ENCODE assay signal across 32 cellular contexts in the genomic region with DNA sequence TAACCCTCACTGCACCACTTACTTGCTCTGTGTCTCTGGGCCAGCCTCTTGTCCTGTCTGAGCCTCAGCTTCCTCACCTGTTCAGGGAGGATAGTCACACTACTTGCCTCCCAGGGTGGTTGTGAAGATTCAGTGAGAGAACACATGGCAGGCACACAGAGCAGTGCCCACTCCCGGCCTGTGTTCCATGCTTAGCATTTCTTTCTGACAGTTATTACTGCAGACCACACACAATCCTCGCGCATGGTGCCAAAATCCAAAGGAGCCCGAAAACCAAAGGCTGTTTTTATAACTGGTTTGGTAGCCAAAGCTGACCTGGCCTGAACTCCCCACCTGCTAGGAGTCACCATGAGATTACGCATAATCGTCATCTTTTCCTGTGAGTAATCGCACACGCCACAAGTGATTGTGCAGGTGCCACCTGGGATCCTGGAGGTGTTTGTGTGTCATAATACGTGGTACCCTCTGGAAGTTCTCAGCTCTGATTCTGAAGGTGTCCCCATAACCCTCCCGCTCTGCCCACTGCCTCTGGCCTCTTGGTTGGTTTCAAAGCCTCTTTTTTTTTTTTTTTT.
DNase-seq lines count a peak whose midpoint lies in the region; ATAC-seq, FAIRE-seq and TF ChIP-seq lines count a peak whose summit lies in the region.
"Had no signal": no experiment of that assay in that cellular context is flagged by ENCODE, and none has a peak within 500 bp of the region (broad histone marks: within the 10 kb centered on the region; RNA-seq: fewer than 3 reads in every experiment).

No MANE protein-coding gene starts in this region.

- H3K36me3 Mint-ChIP-seq in activated T-cell treated with anti-CD3 and anti-CD28 coated beads, Interleukin-2, amount 50 U/mL, for 24 hours (ENCODE audit: low read depth), result peaks cover 74% of the 10 kb centered on the region
- peaks cover 23% of the 10 kb centered on the region for H3K36me3 Mint-ChIP-seq in activated T-cell treated with anti-CD3 and anti-CD28 coated beads, Interleukin-2, amount 50 U/mL, for 4 hours (ENCODE audit: insufficient read depth)

- H4K20me1 ChIP-seq in GM12878 (ENCODE audit: control insufficient read depth, insufficient read depth), result no peaks in the 10 kb centered on the region
- H4K20me1 ChIP-seq in HepG2 (ENCODE audit: insufficient read depth, low read length), result no peaks in the 10 kb centered on the region
- no peaks in the 10 kb centered on the region for H4K20me1 ChIP-seq in GM23248 (ENCODE audit: insufficient read depth)

- H3K4me2 ChIP-seq in GM12878 (ENCODE audit: control insufficient read depth, insufficient read depth) (no peak overlapping the region), HepG2 (ENCODE audit: low read depth, low read length) (no peak overlapping the region), GM23248 (ENCODE audit: unreplicated experiment) (no peak overlapping the region)
- H3K4me2 ChIP-seq: A549 had no signal

- TF ChIP-seq POLR2A in GM12878 (IDR thresholded peaks at IDR 0.05; ENCODE audit: low read depth, low read length), result peak; percentile 30; the same call in 1 of the 2 replicates
- TF ChIP-seq POLR2A in HepG2 (IDR thresholded peaks at IDR 0.05; ENCODE audit: insufficient read depth in 1 of 2, low read depth in 2 of 2, low read length in 2 of 2), result no peak

- H3K4me3 ChIP-seq in GM12878, result no peak overlapping the region
- H3K4me3 ChIP-seq in HepG2 (replicated peaks in 1 of 3; ENCODE audit: insufficient read depth in 1 of 3, low read depth in 2 of 3, low read length in 3 of 3), result no peak overlapping the region
- no peak overlapping the region for H3K4me3 ChIP-seq in MG63
- H3K4me3 ChIP-seq in GM23248, result no peak overlapping the region
- H3K4me3 ChIP-seq: A549, ascending aorta, skin epidermis had no signal

- H3K27me3 Mint-ChIP-seq in activated T-cell treated with anti-CD3 and anti-CD28 coated beads, Interleukin-2, amount 50 U/mL, for 24 hours, result no peaks in the 10 kb centered on the region
- no peaks in the 10 kb centered on the region for H3K27me3 Mint-ChIP-seq in activated T-cell treated with anti-CD3 and anti-CD28 coated beads, Interleukin-2, amount 50 U/mL, for 4 hours (ENCODE audit: low read depth)
- H3K27me3 Mint-ChIP-seq: B cell, naive B cell had no signal

- no peaks in the 10 kb centered on the region for H3K4me1 ChIP-seq in GM12878 (ENCODE audit: control insufficient read depth, insufficient read depth, low read length)
- peaks cover 9% of the 10 kb centered on the region for H3K4me1 ChIP-seq in HepG2 (ENCODE audit: insufficient read depth, low read length)
- H3K4me1 ChIP-seq in GM23248 (ENCODE audit: insufficient read depth), result no peaks in the 10 kb centered on the region
- H3K4me1 ChIP-seq: A549, ascending aorta, foreskin keratinocyte had no signal

- H3K36me3 ChIP-seq in GM12878 (ENCODE audit: control insufficient read depth in 2 of 2, insufficient read depth in 2 of 2, low read length in 1 of 2) (peaks cover 15 to 36% of the 10 kb centered on the region in 2 experiments), HepG2 (replicated peaks in 1 of 2; ENCODE audit: control insufficient read depth in 1 of 2, insufficient read depth in 2 of 2, low read length in 2 of 2) (no peaks in the 10 kb centered on the region), MG63 (no peaks in the 10 kb centered on the region; the same call in 1 of the 2 replicates), GM23248 (ENCODE audit: low read depth) (peaks cover 12% of the 10 kb centered on the region; the same call in 1 of the 2 replicates)
- H3K36me3 ChIP-seq: WERI-Rb-1 had no signal

- H3K27ac ChIP-seq in GM12878 (ENCODE audit: control insufficient read depth, insufficient read depth) (no peak overlapping the region), HepG2 (ENCODE audit: extremely low read length, insufficient read depth, low read length) (no peak overlapping the region), GM23248 (no peak overlapping the region)
- H3K27ac ChIP-seq: A549, ascending aorta, foreskin keratinocyte, skin epidermis, WERI-Rb-1 had no signal

- no peaks in the 10 kb centered on the region for H3F3A ChIP-seq in GM23248 (ENCODE audit: insufficient read depth)

- no peak overlapping the region for H3K4me3 Mint-ChIP-seq in activated T-cell treated with anti-CD3 and anti-CD28 coated beads, Interleukin-2, amount 50 U/mL, for 24 hours
- no peak overlapping the region for H3K4me3 Mint-ChIP-seq in activated T-cell treated with anti-CD3 and anti-CD28 coated beads, Interleukin-2, amount 50 U/mL, for 4 hours
- H3K4me3 Mint-ChIP-seq: B cell had no signal

- CTCF ChIA-PET in GM12878 (lab: Yijun Ruan, JAX), result interaction anchor here (1.1 kb wide), 1 partner anchor 98 kb away, joined by 3 read pairs; no protein-coding TSS in a partner anchor
- CTCF ChIA-PET in HepG2 (lab: Yijun Ruan, JAX; ENCODE audit: low intra/inter-chr PET ratio, low total read pairs), result no interaction called here

- WGBS in GM12878 (ENCODE audit: insufficient coverage, insufficient replicate concordance, low lambda C conversion rate, missing lambda C conversion rate), result 92% methylated on average over 10 of the region's 10 CpGs
- 95% methylated on average over 10 of the region's 10 CpGs for WGBS in HepG2 (ENCODE audit: low lambda C conversion rate)
- 86 to 88% methylated on average over 10 of the region's 10 CpGs for WGBS in GM23248 (ENCODE audit: low coverage in 1 of 2, low lambda C conversion rate in 2 of 2, missing lambda C conversion rate in 2 of 2), 2 experiments

- TF ChIP-seq RAD21 in GM12878 (IDR thresholded peaks at IDR 0.05; ENCODE audit: insufficient read depth, low read depth, low read length), result no peak
- TF ChIP-seq RAD21 in HepG2 (CRISPR knock-in tag; IDR thresholded peaks at IDR 0.05), result no peak

- TSS peak; percentile 54 for BruUV-seq in GM12878 (replicated peaks; lab: Mats Ljungman, UMichigan)
- no TSS peak for BruUV-seq in HepG2 (replicated peaks; lab: Mats Ljungman, UMichigan)

- H3K4me1 Mint-ChIP-seq in activated T-cell treated with anti-CD3 and anti-CD28 coated beads, Interleukin-2, amount 50 U/mL, for 24 hours (ENCODE audit: low read depth), result peaks cover 10% of the 10 kb centered on the region
- H3K4me1 Mint-ChIP-seq in activated T-cell treated with anti-CD3 and anti-CD28 coated beads, Interleukin-2, amount 50 U/mL, for 4 hours (ENCODE audit: low read depth), result peaks cover 6% of the 10 kb centered on the region
- H3K4me1 Mint-ChIP-seq: B cell had no signal

- FAIRE-seq in GM12878 (lab: Jason Lieb, UNC) (no peak), HepG2 (lab: Jason Lieb, UNC) (no peak)
- FAIRE-seq: A549 had no signal

- H3K9ac ChIP-seq in GM12878 (ENCODE audit: control insufficient read depth, insufficient read depth, low read length) (no peak overlapping the region), HepG2 (ENCODE audit: insufficient read depth, low read depth, low read length) (no peak overlapping the region), GM23248 (no peak overlapping the region)

- RAD21 ChIA-PET in GM12878 (lab: Charles Lee; ENCODE audit: unreplicated experiment), result no interaction called here

- TF ChIP-seq CTCF in GM12878 (IDR thresholded peaks at IDR 0.05 in 2 of 3, conservative IDR thresholded peaks at IDR 0.05 in 1 of 3; ENCODE audit: control insufficient read depth in 2 of 3, extremely low read depth in 1 of 3, insufficient read depth in 1 of 3, low read depth in 3 of 3, low read length in 3 of 3) (no peak), HepG2 (CRISPR knock-in tag; IDR thresholded peaks at IDR 0.05) (no peak)

- intact Hi-C loops in GM12878 (cut with micrococcal nuclease; ENCODE audit: unreplicated experiment) (no loop called here), HepG2 (cut with micrococcal nuclease; ENCODE audit: unreplicated experiment) (no loop called here)

- no peak overlapping the region for H2AFZ ChIP-seq in GM12878 (ENCODE audit: control insufficient read depth, low read depth, low read length)
- H2AFZ ChIP-seq in HepG2 (ENCODE audit: low read length), result no peak overlapping the region
- H2AFZ ChIP-seq in GM23248, result no peak overlapping the region

- H3K27me3 ChIP-seq in GM12878 (replicated peaks in 1 of 2; ENCODE audit: control insufficient read depth in 2 of 2, insufficient read depth in 2 of 2, low read length in 1 of 2) (no peaks in the 10 kb centered on the region), HepG2 (ENCODE audit: control insufficient read depth in 1 of 2, insufficient read depth in 2 of 2, low read length in 2 of 2) (no peaks in the 10 kb centered on the region), MG63 (no peaks in the 10 kb centered on the region), GM23248 (replicated peaks; ENCODE audit: insufficient read depth) (no peaks in the 10 kb centered on the region)
- H3K27me3 ChIP-seq: ascending aorta, foreskin keratinocyte had no signal

- no peaks in the 10 kb centered on the region for H3K9me2 ChIP-seq in GM23248 (ENCODE audit: insufficient read depth)

- no peaks in the 10 kb centered on the region for H3K9me3 Mint-ChIP-seq in activated T-cell treated with anti-CD3 and anti-CD28 coated beads, Interleukin-2, amount 50 U/mL, for 24 hours
- no peaks in the 10 kb centered on the region for H3K9me3 Mint-ChIP-seq in activated T-cell treated with anti-CD3 and anti-CD28 coated beads, Interleukin-2, amount 50 U/mL, for 4 hours

- H3K9me3 ChIP-seq in GM12878 (replicated peaks; ENCODE audit: control insufficient read depth, insufficient read depth, low read length) (no peaks in the 10 kb centered on the region), HepG2 (ENCODE audit: low read length) (no peaks in the 10 kb centered on the region), MG63 (no peaks in the 10 kb centered on the region), GM23248 (ENCODE audit: low read depth) (no peaks in the 10 kb centered on the region)
- H3K9me3 ChIP-seq: A549, ascending aorta, Caco-2 had no signal

- in situ Hi-C loops in G401 (cut with HindIII; ENCODE audit: low sequenced_read_pairs), result no loop called here
- in situ Hi-C loops in GM12878 (cut with MboI), result no loop called here
- in situ Hi-C loops in HepG2 (cut with HindIII; ENCODE audit: extremely low pct_ligation_motif_present, low pct_unique_long_range_greater_than_20kb), result no loop called here
- in situ Hi-C loops in GM23248 (cut with MboI), result no loop called here

- no peak for TF ChIP-seq EP300 in GM12878 (IDR thresholded peaks at IDR 0.05; ENCODE audit: borderline replicate concordance in 1 of 2, control insufficient read depth in 1 of 2, low read depth in 2 of 2, low read length in 2 of 2)
- no peak for TF ChIP-seq EP300 in HepG2 (IDR thresholded peaks at IDR 0.05; ENCODE audit: low read depth in 2 of 2, low read length in 2 of 2)
- no peak for TF ChIP-seq EP300 in HepG2 (CRISPR knock-in tag; IDR thresholded peaks at IDR 0.05; ENCODE audit: borderline replicate concordance)

- POLR2A ChIA-PET in GM12878 (lab: Charles Lee), result interaction anchor here (0.6 kb wide), 2 partner anchors 10 to 28 kb away, joined by 3 read pairs; no protein-coding TSS in a partner anchor
- POLR2A ChIA-PET in HepG2 (lab: Yijun Ruan, JAX), result interaction anchor here (0.5 kb wide), 1 partner anchor 155 kb away, joined by 4 read pairs; no protein-coding TSS in a partner anchor

- no peaks in the 10 kb centered on the region for H3K79me2 ChIP-seq in GM12878 (ENCODE audit: control insufficient read depth, insufficient read depth, low read length)
- no peaks in the 10 kb centered on the region for H3K79me2 ChIP-seq in HepG2 (ENCODE audit: insufficient read depth, low read length)
- H3K79me2 ChIP-seq in GM23248 (ENCODE audit: insufficient read depth), result no peaks in the 10 kb centered on the region

- no peak for ATAC-seq in activated T-cell treated with anti-CD3 and anti-CD28 coated beads, Interleukin-2, amount 50 U/mL, for 4 hours
- ATAC-seq in GM12878 (no peak), HepG2 (no peak), GM19328 (IDR thresholded peaks at IDR 0.05; ENCODE audit: unreplicated experiment) (no peak)
- ATAC-seq: A549, esophagus mucosa, foreskin keratinocyte, left lobe of liver had no signal

- SMC1A ChIA-PET in GM12878 (lab: Charles Lee; ENCODE audit: uncharacterized antibody, unreplicated experiment), result no interaction called here

- DNase-seq in activated T-cell treated with anti-CD3 and anti-CD28 coated beads, Interleukin-2, amount 50 U/mL, for 24 hours, result no peak
- no peak for DNase-seq in activated T-cell treated with anti-CD3 and anti-CD28 coated beads, Interleukin-2, amount 50 U/mL, for 4 hours
- DNase-seq in G401 (ENCODE audit: low spot score) (peak; percentile 48), GM12878 (ENCODE audit: low read depth, low spot score) (no peak), HepG2 (ENCODE audit: low spot score) (no peak), MG63 (no peak), GM23248 (no peak)
- DNase-seq: activated CD4-positive, alpha-beta T cell treated with anti-CD3 and anti-CD28 coated beads, Interleukin-2, amount 50 U/mL, for 4 hours; activated CD8-positive, alpha-beta memory T cell treated with anti-CD3 and anti-CD28 coated beads, Interleukin-2, amount 50 U/mL, for 48 hours; Caco-2; DMS79 treated with DMSO at 0.1 percent for 48 hours; effector CD8-positive, alpha-beta T cell; foreskin keratinocyte; Kasumi-1; mesendoderm; naive B cell; NCI-H1048; NCI-H2029; NCI-H2227 treated with DMSO at 0.1 percent for 48 hours; NCI-H774; occipital lobe; OCI-M1; Right ventricle myocardium superior; T-helper 9 cell; WERI-Rb-1 had no signal

- H3K27ac Mint-ChIP-seq in activated T-cell treated with anti-CD3 and anti-CD28 coated beads, Interleukin-2, amount 50 U/mL, for 24 hours, result peak overlapping the region; percentile 73
- H3K27ac Mint-ChIP-seq: B cell had no signal
